ENCODE assay signal across 16 cellular contexts in the genomic region with DNA sequence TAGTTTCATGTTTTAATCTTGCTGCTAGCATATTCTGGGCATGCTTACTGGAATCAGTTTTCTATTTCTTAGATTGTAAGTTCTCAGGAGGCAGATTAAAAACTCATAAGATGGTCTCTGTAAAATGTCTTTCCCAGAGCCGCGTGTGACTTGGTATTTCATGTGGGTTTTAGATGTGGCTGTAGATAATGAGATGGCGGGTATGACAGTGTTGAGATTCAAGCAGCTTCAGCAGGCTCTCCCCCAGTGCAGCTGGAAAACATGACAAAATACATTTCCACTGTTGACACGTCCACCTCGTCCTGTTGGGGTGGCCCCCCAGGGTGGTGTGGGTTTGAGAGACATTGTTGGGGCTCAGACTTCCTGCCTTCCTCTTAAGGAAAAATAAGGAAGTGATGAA.
A peak's percentile ranks its signal among the peaks of the same experiment; 100 is the strongest.
DNase-seq lines count a peak whose midpoint lies in the region; ATAC-seq and TF ChIP-seq lines count a peak whose summit lies in the region.
"Had no signal": no experiment of that assay in that cellular context is flagged by ENCODE, and none has a peak within 500 bp of the region (broad histone marks: within the 10 kb centered on the region; RNA-seq: fewer than 3 reads in every experiment).

No MANE protein-coding gene starts in this region.

- intact Hi-C loops in mammary epithelial cell (cut with micrococcal nuclease) (no loop called here), psoas muscle (cut with DNase I) (no loop called here)

- peak; percentile 8 for DNase-seq in Daoy (ENCODE audit: low read depth)
- DNase-seq in Jurkat, Clone E6-1 (ENCODE audit: low read depth, low spot score) = peak; percentile 94
- DNase-seq in SK-N-DZ (ENCODE audit: low spot score) = peak; percentile 11
- peak; percentile 9 for DNase-seq in fibroblast of the aortic adventitia (ENCODE audit: low read depth)
- no peak for DNase-seq in mammary epithelial cell
- DNase-seq in psoas muscle = no peak
- DNase-seq: BE2C; CD8-positive, alpha-beta T cell; EL; H7; NCI-H1105; NCI-H1694 treated with DMSO at 0.1 percent for 48 hours; NCI-H82; Peyer's patch; SHP77 treated with DMSO at 0.1 percent for 48 hours had no signal

- H3K4me2 ChIP-seq in mammary epithelial cell (ENCODE audit: insufficient read depth, low read depth, low read length) = no peak overlapping the region

- no peak overlapping the region for H2AFZ ChIP-seq in mammary epithelial cell (ENCODE audit: low read depth, low read length)

- in situ Hi-C loops in mammary epithelial cell (cut with MboI; ENCODE audit: low sequenced_read_pairs in 2 of 2) = no loop called here

- no peak overlapping the region for H3K27ac ChIP-seq in mammary epithelial cell (ENCODE audit: insufficient read depth, low read depth, low read length)
- H3K27ac ChIP-seq in psoas muscle = no peak overlapping the region
- H3K27ac ChIP-seq: Peyer's patch had no signal

- H3K36me3 ChIP-seq in mammary epithelial cell (ENCODE audit: insufficient read depth, low read length) = no peaks in the 10 kb centered on the region
- H3K36me3 ChIP-seq in psoas muscle (ENCODE audit: insufficient read depth in 1 of 2, low read depth in 1 of 2) = no peaks in the 10 kb centered on the region
- H3K36me3 ChIP-seq: BE2C, Peyer's patch had no signal

- dilution Hi-C loops in mammary epithelial cell (cut with HindIII; ENCODE audit: low sequenced_read_pairs) = no loop called here

- H3K9ac ChIP-seq in mammary epithelial cell (ENCODE audit: insufficient read depth, low read length) = no peak overlapping the region

- H3K27me3 ChIP-seq in mammary epithelial cell (ENCODE audit: insufficient read depth, low read length) = no peaks in the 10 kb centered on the region
- H3K27me3 ChIP-seq in psoas muscle (ENCODE audit: insufficient read depth in 3 of 3, low read length in 2 of 3) = peaks cover 0 to 13% (median 0%) of the 10 kb centered on the region in 3 donors
- H3K27me3 ChIP-seq: BE2C, Peyer's patch had no signal

- TF ChIP-seq CTCF in fibroblast of the aortic adventitia (IDR thresholded peaks at IDR 0.05; ENCODE audit: insufficient read depth, low read length) (no peak), mammary epithelial cell (conservative IDR thresholded peaks at IDR 0.05 in 1 of 2, IDR thresholded peaks at IDR 0.05 in 1 of 2; ENCODE audit: extremely low read depth in 1 of 2, insufficient read depth in 1 of 2, low read depth in 1 of 2, low read length in 2 of 2) (no peak), psoas muscle (IDR thresholded peaks at IDR 0.05) (no peak)

- H4K20me1 ChIP-seq in mammary epithelial cell (ENCODE audit: insufficient read depth, low read length) = no peaks in the 10 kb centered on the region

- H3K9me3 ChIP-seq in mammary epithelial cell (replicated peaks; ENCODE audit: insufficient read depth, low read length) (peaks cover 9% of the 10 kb centered on the region), psoas muscle (no peaks in the 10 kb centered on the region)
- H3K9me3 ChIP-seq: BE2C, Peyer's patch had no signal

- H3K4me3 ChIP-seq in Jurkat, Clone E6-1 (ENCODE audit: low read length) = peak overlapping the region; percentile 13
- no peak overlapping the region for H3K4me3 ChIP-seq in fibroblast of the aortic adventitia (ENCODE audit: low read depth, low read length)
- H3K4me3 ChIP-seq in mammary epithelial cell (replicated peaks in 1 of 3; ENCODE audit: insufficient read depth in 1 of 3, low read depth in 2 of 3, low read length in 3 of 3) = no peak overlapping the region
- no peak overlapping the region for H3K4me3 ChIP-seq in psoas muscle
- H3K4me3 ChIP-seq: Peyer's patch had no signal

- no peaks in the 10 kb centered on the region for H3K79me2 ChIP-seq in mammary epithelial cell (ENCODE audit: insufficient read depth, low read length)

- H3K4me1 ChIP-seq in mammary epithelial cell (ENCODE audit: insufficient read depth, low read length) = no peaks in the 10 kb centered on the region
- no peaks in the 10 kb centered on the region for H3K4me1 ChIP-seq in psoas muscle
- H3K4me1 ChIP-seq: BE2C, Peyer's patch had no signal

- CTCF ChIA-PET in mammary epithelial cell (lab: Charles Lee; ENCODE audit: low non-redundant PET) = no interaction called here

- no TSS peak for BruUV-seq in mammary epithelial cell (replicated peaks; lab: Mats Ljungman, UMichigan)

- 77% methylated on average over 5 of the region's 5 CpGs for WGBS in mammary epithelial cell (ENCODE audit: low coverage, missing lambda C conversion rate)
- 56 to 65% (median 61%) methylated on average over 5 of the region's 5 CpGs for WGBS in psoas muscle, 3 donors

- ATAC-seq in HG03354 (IDR thresholded peaks at IDR 0.05; ENCODE audit: poor library complexity, severe bottlenecking, unreplicated experiment) = no peak
- no peak for ATAC-seq in psoas muscle
- ATAC-seq: CD8-positive, alpha-beta T cell had no signal

Comparison
In these comparisons a context has a peak if more than half of its experiments do, and no peak if none do; other contexts are left out.
1. DNase-seq: peak in Daoy (single experiment), Jurkat, Clone E6-1 (single experiment), SK-N-DZ (single experiment) and fibroblast of the aortic adventitia (single experiment); none in mammary epithelial cell (single experiment) and psoas muscle (0 of 2).